In genomic region chr6:34157236-34157830, GRCh38 we compare ENCODE assay signal across 18 cellular contexts. TPM values are rescaled to one million over a fixed set of nuclear protein-coding genes. Genes with fewer than 3 reads are reported as not detected.
"Had no signal": no experiment of that assay in that cellular context is flagged by ENCODE, and none has a peak within 500 bp of the region (broad histone marks: within the 10 kb centered on the region; RNA-seq: fewer than 3 reads in every experiment).

No MANE protein-coding gene starts in this region.

- H3K4me3 Mint-ChIP-seq: activated CD4-positive, alpha-beta T cell treated with anti-CD3 and anti-CD28 coated beads for 36 hours; immature natural killer cell; naive thymus-derived CD4-positive, alpha-beta T cell; neural progenitor cell; T-helper 1 cell treated with Interleukin-12 subunit alpha and Interleukin-12 subunit beta and Interleukin-4 antibody, amounts not matched to agents 30 μg/mL and 1 μg/mL, for 36 hours had no signal

- H3K4me1 ChIP-seq: neural progenitor cell, right lobe of liver had no signal

- H3K27ac ChIP-seq: esophagus squamous epithelium, neural progenitor cell, right lobe of liver, tibial nerve, vagina had no signal

- H3K4me3 ChIP-seq: esophagus squamous epithelium, neural progenitor cell, right lobe of liver, tibial nerve, vagina had no signal

- ATAC-seq: activated CD4-positive, alpha-beta T cell treated with anti-CD3 and anti-CD28 coated beads for 36 hours; naive thymus-derived CD4-positive, alpha-beta T cell; right lobe of liver had no signal

- H3K4me2 ChIP-seq: neural progenitor cell had no signal

- DNase-seq: activated CD4-positive, alpha-beta T cell treated with anti-CD3 and anti-CD28 coated beads for 36 hours; activated CD4-positive, alpha-beta T cell treated with anti-CD3 and anti-CD28 coated beads, Interleukin-2, amount 50 U/mL, for 48 hours; activated naive CD4-positive, alpha-beta T cell treated with Interleukin-2 at 50 U/mL for 16 hours; effector memory CD4-positive, alpha-beta T cell; esophagus squamous epithelium; immature natural killer cell; mesenchymal stem cell; naive thymus-derived CD4-positive, alpha-beta T cell; right lobe of liver; stimulated activated CD8-positive, alpha-beta memory T cell treated with anti-CD3 and anti-CD28 coated beads, Interleukin-4, amount 100 ng/mL, for 48 hours; stimulated activated naive CD4-positive, alpha-beta T cell had no signal

- H3K36me3 Mint-ChIP-seq: naive thymus-derived CD4-positive, alpha-beta T cell; neural progenitor cell had no signal

- H3K36me3 ChIP-seq: esophagus squamous epithelium, neural progenitor cell, right lobe of liver, tibial nerve, vagina had no signal

- H3K27me3 ChIP-seq: vagina had no signal

- H3K27ac Mint-ChIP-seq: activated CD4-positive, alpha-beta T cell treated with anti-CD3 and anti-CD28 coated beads for 36 hours; immature natural killer cell; neural progenitor cell; T-helper 1 cell treated with Interleukin-12 subunit alpha and Interleukin-12 subunit beta and Interleukin-4 antibody, amounts not matched to agents 30 μg/mL and 1 μg/mL, for 36 hours had no signal

RNA-seq across cellular contexts. Expression of gene GRM4, which starts 11.4 kb away (rescaled TPM):
- total RNA-seq: aorta; esophagus squamous epithelium; mucosa of gallbladder; naive thymus-derived CD4-positive, alpha-beta T cell; pulmonary artery endothelial cell; right lobe of liver; tibial nerve; vagina had no signal
- polyA plus RNA-seq: aorta; immature natural killer cell; naive thymus-derived CD4-positive, alpha-beta T cell had no signal
